In the genomic region with DNA sequence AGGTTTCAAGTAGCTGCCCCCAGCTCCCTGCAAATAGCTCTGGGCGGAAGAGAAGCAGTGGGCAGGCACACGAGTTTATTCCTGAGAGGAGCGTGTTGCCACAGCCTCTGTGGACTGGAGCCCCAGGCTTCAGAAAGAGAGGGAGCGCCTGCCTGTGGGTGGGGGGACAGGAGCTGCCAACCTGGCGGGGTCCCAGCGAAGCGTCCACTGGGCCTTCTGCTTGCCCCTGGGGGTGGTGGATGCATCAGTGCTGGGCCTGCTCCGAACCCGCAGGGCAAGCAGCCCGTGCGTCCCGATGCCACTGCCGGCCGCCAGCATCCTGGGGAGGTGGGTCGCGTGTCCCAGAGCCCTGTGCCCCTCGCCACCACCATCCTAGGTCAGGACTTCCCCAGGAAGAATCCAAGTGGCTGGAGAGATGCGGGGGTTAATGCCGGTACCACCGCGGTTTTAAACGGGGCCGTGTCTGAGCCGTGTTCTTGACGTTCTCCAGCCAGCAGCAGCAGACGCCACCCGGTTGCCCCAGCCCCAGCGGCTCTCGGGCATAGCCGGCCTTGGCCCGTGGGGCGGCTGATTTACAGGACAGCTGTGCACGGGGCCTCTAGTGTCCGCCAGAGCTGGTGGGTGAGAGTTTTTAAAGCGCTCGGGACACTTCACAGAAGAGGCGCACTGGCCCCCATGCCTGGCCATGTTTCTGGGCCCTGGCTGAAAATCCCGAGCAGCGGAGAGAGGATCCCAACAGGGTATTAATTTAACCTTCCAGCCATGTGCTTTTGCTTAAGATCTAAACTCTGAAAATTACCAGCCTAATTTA, we compare ENCODE assay signal across 1 cellular context.
TF ChIP-seq lines count a peak whose summit lies in the region.

No MANE protein-coding gene starts in this region.

TF ChIP-seq in HepG2, 621 proteins besides CTCF, POLR2A, EP300 and RAD21 (continued from another document):
- TF ChIP-seq, protein P1, sequence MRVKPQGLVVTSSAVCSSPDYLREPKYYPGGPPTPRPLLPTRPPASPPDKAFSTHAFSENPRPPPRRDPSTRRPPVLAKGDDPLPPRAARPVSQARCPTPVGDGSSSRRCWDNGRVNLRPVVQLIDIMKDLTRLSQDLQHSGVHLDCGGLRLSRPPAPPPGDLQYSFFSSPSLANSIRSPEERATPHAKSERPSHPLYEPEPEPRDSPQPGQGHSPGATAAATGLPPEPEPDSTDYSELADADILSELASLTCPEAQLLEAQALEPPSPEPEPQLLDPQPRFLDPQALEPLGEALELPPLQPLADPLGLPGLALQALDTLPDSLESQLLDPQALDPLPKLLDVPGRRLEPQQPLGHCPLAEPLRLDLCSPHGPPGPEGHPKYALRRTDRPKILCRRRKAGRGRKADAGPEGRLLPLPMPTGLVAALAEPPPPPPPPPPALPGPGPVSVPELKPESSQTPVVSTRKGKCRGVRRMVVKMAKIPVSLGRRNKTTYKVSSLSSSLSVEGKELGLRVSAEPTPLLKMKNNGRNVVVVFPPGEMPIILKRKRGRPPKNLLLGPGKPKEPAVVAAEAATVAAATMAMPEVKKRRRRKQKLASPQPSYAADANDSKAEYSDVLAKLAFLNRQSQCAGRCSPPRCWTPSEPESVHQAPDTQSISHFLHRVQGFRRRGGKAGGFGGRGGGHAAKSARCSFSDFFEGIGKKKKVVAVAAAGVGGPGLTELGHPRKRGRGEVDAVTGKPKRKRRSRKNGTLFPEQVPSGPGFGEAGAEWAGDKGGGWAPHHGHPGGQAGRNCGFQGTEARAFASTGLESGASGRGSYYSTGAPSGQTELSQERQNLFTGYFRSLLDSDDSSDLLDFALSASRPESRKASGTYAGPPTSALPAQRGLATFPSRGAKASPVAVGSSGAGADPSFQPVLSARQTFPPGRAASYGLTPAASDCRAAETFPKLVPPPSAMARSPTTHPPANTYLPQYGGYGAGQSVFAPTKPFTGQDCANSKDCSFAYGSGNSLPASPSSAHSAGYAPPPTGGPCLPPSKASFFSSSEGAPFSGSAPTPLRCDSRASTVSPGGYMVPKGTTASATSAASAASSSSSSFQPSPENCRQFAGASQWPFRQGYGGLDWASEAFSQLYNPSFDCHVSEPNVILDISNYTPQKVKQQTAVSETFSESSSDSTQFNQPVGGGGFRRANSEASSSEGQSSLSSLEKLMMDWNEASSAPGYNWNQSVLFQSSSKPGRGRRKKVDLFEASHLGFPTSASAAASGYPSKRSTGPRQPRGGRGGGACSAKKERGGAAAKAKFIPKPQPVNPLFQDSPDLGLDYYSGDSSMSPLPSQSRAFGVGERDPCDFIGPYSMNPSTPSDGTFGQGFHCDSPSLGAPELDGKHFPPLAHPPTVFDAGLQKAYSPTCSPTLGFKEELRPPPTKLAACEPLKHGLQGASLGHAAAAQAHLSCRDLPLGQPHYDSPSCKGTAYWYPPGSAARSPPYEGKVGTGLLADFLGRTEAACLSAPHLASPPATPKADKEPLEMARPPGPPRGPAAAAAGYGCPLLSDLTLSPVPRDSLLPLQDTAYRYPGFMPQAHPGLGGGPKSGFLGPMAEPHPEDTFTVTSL (CRISPR knock-in tag; IDR thresholded peaks at IDR 0.05; ENCODE audit: borderline replicate concordance): no peak
- TF ChIP-seq, protein P2, sequence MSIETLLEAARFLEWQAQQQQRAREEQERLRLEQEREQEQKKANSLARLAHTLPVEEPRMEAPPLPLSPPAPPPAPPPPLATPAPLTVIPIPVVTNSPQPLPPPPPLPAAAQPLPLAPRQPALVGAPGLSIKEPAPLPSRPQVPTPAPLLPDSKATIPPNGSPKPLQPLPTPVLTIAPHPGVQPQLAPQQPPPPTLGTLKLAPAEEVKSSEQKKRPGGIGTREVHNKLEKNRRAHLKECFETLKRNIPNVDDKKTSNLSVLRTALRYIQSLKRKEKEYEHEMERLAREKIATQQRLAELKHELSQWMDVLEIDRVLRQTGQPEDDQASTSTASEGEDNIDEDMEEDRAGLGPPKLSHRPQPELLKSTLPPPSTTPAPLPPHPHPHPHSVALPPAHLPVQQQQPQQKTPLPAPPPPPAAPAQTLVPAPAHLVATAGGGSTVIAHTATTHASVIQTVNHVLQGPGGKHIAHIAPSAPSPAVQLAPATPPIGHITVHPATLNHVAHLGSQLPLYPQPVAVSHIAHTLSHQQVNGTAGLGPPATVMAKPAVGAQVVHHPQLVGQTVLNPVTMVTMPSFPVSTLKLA (IDR thresholded peaks at IDR 0.05): no peak
- TF ChIP-seq, protein P3, sequence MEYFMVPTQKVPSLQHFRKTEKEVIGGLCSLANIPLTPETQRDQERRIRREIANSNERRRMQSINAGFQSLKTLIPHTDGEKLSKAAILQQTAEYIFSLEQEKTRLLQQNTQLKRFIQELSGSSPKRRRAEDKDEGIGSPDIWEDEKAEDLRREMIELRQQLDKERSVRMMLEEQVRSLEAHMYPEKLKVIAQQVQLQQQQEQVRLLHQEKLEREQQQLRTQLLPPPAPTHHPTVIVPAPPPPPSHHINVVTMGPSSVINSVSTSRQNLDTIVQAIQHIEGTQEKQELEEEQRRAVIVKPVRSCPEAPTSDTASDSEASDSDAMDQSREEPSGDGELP (IDR thresholded peaks at IDR 0.05; ENCODE audit: borderline replicate concordance, low read depth): no peak
- TF ChIP-seq ZNF496 (CRISPR knock-in tag; IDR thresholded peaks at IDR 0.05; ENCODE audit: insufficient replicate concordance) (no peak), ZNF337 (CRISPR knock-in tag; IDR thresholded peaks at IDR 0.05; ENCODE audit: borderline replicate concordance, low read depth) (no peak), ZNF552 (CRISPR knock-in tag; IDR thresholded peaks at IDR 0.05; ENCODE audit: borderline replicate concordance) (no peak), ZNF296 (CRISPR knock-in tag; conservative IDR thresholded peaks at IDR 0.05) (no peak), GATAD1 (CRISPR knock-in tag; IDR thresholded peaks at IDR 0.05) (no peak), PAX8 (CRISPR knock-in tag; IDR thresholded peaks at IDR 0.05; ENCODE audit: borderline replicate concordance) (no peak), ZNF430 (CRISPR knock-in tag; IDR thresholded peaks at IDR 0.05) (no peak), JUN (CRISPR knock-in tag; IDR thresholded peaks at IDR 0.05) (no peak), SMAD1 (CRISPR knock-in tag; IDR thresholded peaks at IDR 0.05; ENCODE audit: borderline replicate concordance, low read depth) (no peak), FOSL2 (CRISPR knock-in tag; IDR thresholded peaks at IDR 0.05) (no peak), ADNP (CRISPR knock-in tag; IDR thresholded peaks at IDR 0.05) (no peak), ZNF557 (CRISPR knock-in tag; IDR thresholded peaks at IDR 0.05) (no peak)
- TF ChIP-seq, protein P4, sequence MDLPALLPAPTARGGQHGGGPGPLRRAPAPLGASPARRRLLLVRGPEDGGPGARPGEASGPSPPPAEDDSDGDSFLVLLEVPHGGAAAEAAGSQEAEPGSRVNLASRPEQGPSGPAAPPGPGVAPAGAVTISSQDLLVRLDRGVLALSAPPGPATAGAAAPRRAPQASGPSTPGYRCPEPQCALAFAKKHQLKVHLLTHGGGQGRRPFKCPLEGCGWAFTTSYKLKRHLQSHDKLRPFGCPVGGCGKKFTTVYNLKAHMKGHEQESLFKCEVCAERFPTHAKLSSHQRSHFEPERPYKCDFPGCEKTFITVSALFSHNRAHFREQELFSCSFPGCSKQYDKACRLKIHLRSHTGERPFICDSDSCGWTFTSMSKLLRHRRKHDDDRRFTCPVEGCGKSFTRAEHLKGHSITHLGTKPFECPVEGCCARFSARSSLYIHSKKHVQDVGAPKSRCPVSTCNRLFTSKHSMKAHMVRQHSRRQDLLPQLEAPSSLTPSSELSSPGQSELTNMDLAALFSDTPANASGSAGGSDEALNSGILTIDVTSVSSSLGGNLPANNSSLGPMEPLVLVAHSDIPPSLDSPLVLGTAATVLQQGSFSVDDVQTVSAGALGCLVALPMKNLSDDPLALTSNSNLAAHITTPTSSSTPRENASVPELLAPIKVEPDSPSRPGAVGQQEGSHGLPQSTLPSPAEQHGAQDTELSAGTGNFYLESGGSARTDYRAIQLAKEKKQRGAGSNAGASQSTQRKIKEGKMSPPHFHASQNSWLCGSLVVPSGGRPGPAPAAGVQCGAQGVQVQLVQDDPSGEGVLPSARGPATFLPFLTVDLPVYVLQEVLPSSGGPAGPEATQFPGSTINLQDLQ (CRISPR knock-in tag; IDR thresholded peaks at IDR 0.05): no peak
- TF ChIP-seq, protein P5, sequence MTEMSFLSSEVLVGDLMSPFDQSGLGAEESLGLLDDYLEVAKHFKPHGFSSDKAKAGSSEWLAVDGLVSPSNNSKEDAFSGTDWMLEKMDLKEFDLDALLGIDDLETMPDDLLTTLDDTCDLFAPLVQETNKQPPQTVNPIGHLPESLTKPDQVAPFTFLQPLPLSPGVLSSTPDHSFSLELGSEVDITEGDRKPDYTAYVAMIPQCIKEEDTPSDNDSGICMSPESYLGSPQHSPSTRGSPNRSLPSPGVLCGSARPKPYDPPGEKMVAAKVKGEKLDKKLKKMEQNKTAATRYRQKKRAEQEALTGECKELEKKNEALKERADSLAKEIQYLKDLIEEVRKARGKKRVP (CRISPR knock-in tag; IDR thresholded peaks at IDR 0.05): no peak
- TF ChIP-seq, protein P6, sequence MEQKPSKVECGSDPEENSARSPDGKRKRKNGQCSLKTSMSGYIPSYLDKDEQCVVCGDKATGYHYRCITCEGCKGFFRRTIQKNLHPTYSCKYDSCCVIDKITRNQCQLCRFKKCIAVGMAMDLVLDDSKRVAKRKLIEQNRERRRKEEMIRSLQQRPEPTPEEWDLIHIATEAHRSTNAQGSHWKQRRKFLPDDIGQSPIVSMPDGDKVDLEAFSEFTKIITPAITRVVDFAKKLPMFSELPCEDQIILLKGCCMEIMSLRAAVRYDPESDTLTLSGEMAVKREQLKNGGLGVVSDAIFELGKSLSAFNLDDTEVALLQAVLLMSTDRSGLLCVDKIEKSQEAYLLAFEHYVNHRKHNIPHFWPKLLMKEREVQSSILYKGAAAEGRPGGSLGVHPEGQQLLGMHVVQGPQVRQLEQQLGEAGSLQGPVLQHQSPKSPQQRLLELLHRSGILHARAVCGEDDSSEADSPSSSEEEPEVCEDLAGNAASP (CRISPR knock-in tag; IDR thresholded peaks at IDR 0.05; ENCODE audit: borderline replicate concordance): no peak
